Comparison of ENCODE assay signal across 23 cellular contexts in genomic region chr9:128528445-128529160, GRCh38. TPM values are rescaled to one million over a fixed set of nuclear protein-coding genes. Genes with fewer than 3 reads are reported as not detected.
DNase-seq lines count a peak whose midpoint lies in the region; ATAC-seq and TF ChIP-seq lines count a peak whose summit lies in the region.
"Had no signal": no experiment of that assay in that cellular context is flagged by ENCODE, and none has a peak within 500 bp of the region (broad histone marks: within the 10 kb centered on the region; RNA-seq: fewer than 3 reads in every experiment).

No MANE protein-coding gene starts in this region.

- TF ChIP-seq CTCF in brain microvascular endothelial cell (IDR thresholded peaks at IDR 0.05; ENCODE audit: low read depth, low read length, missing control alignments) (no peak), osteoblast (IDR thresholded peaks at IDR 0.05; ENCODE audit: extremely low read depth, low read depth, low read length) (no peak), breast epithelium (IDR thresholded peaks at IDR 0.05) (no peak)

- ATAC-seq in activated naive CD4-positive, alpha-beta T cell treated with anti-CD3 and anti-CD28 coated beads, Interleukin-2, amount 50 U/mL, for 72 hours: no peak
- ATAC-seq: gastrocnemius medialis; lower lobe of right lung; stimulated activated naive CD8-positive, alpha-beta T cell treated with anti-CD3 and anti-CD28 coated beads, Interleukin-15, amount 100 ng/mL, for 72 hours had no signal

- no peaks in the 10 kb centered on the region for H3K9me3 Mint-ChIP-seq in activated naive CD4-positive, alpha-beta T cell treated with anti-CD3 and anti-CD28 coated beads, Interleukin-2, amount 50 U/mL, for 72 hours
- no peaks in the 10 kb centered on the region for H3K9me3 Mint-ChIP-seq in activated naive CD4-positive, alpha-beta T cell treated with anti-CD3 and anti-CD28 coated beads, Interleukin-2, amount 10 ng/mL, durations not matched to agents 7 days and 5 days
- H3K9me3 Mint-ChIP-seq: stimulated activated naive CD8-positive, alpha-beta T cell treated with anti-CD3 and anti-CD28 coated beads, Interleukin-15, amount 100 ng/mL, for 72 hours had no signal

- no peak overlapping the region for H3K4me3 Mint-ChIP-seq in activated naive CD4-positive, alpha-beta T cell treated with anti-CD3 and anti-CD28 coated beads, Interleukin-2, amount 10 ng/mL, durations not matched to agents 7 days and 5 days
- H3K4me3 Mint-ChIP-seq: stimulated activated naive CD8-positive, alpha-beta T cell treated with anti-CD3 and anti-CD28 coated beads, Interleukin-15, amount 100 ng/mL, for 72 hours had no signal

- H4K20me1 ChIP-seq in osteoblast (ENCODE audit: insufficient read depth, low read length): no peaks in the 10 kb centered on the region

- no peak overlapping the region for H3K27ac ChIP-seq in brain microvascular endothelial cell
- peak overlapping the region; percentile 58 for H3K27ac ChIP-seq in osteoblast (ENCODE audit: low read depth, low read length)
- no peak overlapping the region for H3K27ac ChIP-seq in breast epithelium
- H3K27ac ChIP-seq: 22Rv1, adrenal gland, gastrocnemius medialis, lower lobe of right lung, neutrophil, transverse colon had no signal

- H3K27me3 ChIP-seq in brain microvascular endothelial cell (replicated peaks): no peaks in the 10 kb centered on the region
- H3K27me3 ChIP-seq in osteoblast (ENCODE audit: insufficient read depth, low read length): no peaks in the 10 kb centered on the region
- no peaks in the 10 kb centered on the region for H3K27me3 ChIP-seq in breast epithelium
- H3K27me3 ChIP-seq: adrenal gland, gastrocnemius medialis, neutrophil, transverse colon had no signal

- H3K36me3 Mint-ChIP-seq in activated naive CD4-positive, alpha-beta T cell treated with anti-CD3 and anti-CD28 coated beads, Interleukin-2, amount 50 U/mL, for 72 hours: peaks cover 0 to 5% of the 10 kb centered on the region in 2 donors
- peaks cover 46% of the 10 kb centered on the region for H3K36me3 Mint-ChIP-seq in activated naive CD4-positive, alpha-beta T cell treated with anti-CD3 and anti-CD28 coated beads, Interleukin-2, amount 10 ng/mL, durations not matched to agents 7 days and 5 days

- no peak overlapping the region for H3K4me2 ChIP-seq in osteoblast (ENCODE audit: insufficient read depth, low read length)
- H3K4me2 ChIP-seq: SK-N-SH had no signal

- H3K4me1 ChIP-seq in osteoblast (ENCODE audit: insufficient read depth, low read length): peaks cover 6% of the 10 kb centered on the region
- H3K4me1 ChIP-seq in breast epithelium: no peaks in the 10 kb centered on the region
- H3K4me1 ChIP-seq: gastrocnemius medialis, lower lobe of right lung had no signal

- peaks cover 29% of the 10 kb centered on the region for H3K36me3 ChIP-seq in brain microvascular endothelial cell (replicated peaks)
- H3K36me3 ChIP-seq in osteoblast (ENCODE audit: insufficient read depth, low read length): peaks cover 45% of the 10 kb centered on the region
- H3K36me3 ChIP-seq in breast epithelium: no peaks in the 10 kb centered on the region

- H3K27me3 Mint-ChIP-seq in activated naive CD4-positive, alpha-beta T cell treated with anti-CD3 and anti-CD28 coated beads, Interleukin-2, amount 10 ng/mL, durations not matched to agents 7 days and 5 days: no peaks in the 10 kb centered on the region
- H3K27me3 Mint-ChIP-seq: stimulated activated naive CD8-positive, alpha-beta T cell treated with anti-CD3 and anti-CD28 coated beads, Interleukin-15, amount 100 ng/mL, for 72 hours had no signal

- no peak for TF ChIP-seq POLR2A in breast epithelium (IDR thresholded peaks at IDR 0.05)

- H3K27ac Mint-ChIP-seq in activated naive CD4-positive, alpha-beta T cell treated with anti-CD3 and anti-CD28 coated beads, Interleukin-2, amount 50 U/mL, for 72 hours: peak overlapping the region; percentile 60 to 74
- no peak overlapping the region for H3K27ac Mint-ChIP-seq in activated naive CD4-positive, alpha-beta T cell treated with anti-CD3 and anti-CD28 coated beads, Interleukin-2, amount 10 ng/mL, durations not matched to agents 7 days and 5 days

- no peak for DNase-seq in activated naive CD4-positive, alpha-beta T cell treated with anti-CD3 and anti-CD28 coated beads, Interleukin-2, amount 50 U/mL, for 72 hours (ENCODE audit: low spot score in 2 of 2)
- DNase-seq in activated naive CD4-positive, alpha-beta T cell treated with anti-CD3 and anti-CD28 coated beads, Interleukin-2, amount 10 ng/mL, durations not matched to agents 7 days and 5 days: no peak
- DNase-seq in LoVo (ENCODE audit: low spot score) (peak; percentile 42), brain microvascular endothelial cell (peak; percentile 8), osteoblast (ENCODE audit: insufficient read length, low spot score, missing footprints) (peak; percentile 45), iPS-NIHi11 (ENCODE audit: low spot score) (no peak), breast epithelium (ENCODE audit: low spot score in 2 of 2) (no peak), NCI-H82 (lab: John Stamatoyannopoulos, UW) (no peak)
- DNase-seq: activated CD4-positive, alpha-beta T cell treated with anti-CD3 and anti-CD28 coated beads, Interleukin-2, amount 50 U/mL, for 48 hours; activated effector memory CD4-positive, alpha-beta T cell treated with anti-CD3 and anti-CD28 coated beads, Interleukin-2, amount 50 U/mL, for 16 hours; adrenal gland; AML-193; gastrocnemius medialis; hypothalamus; lower lobe of right lung; NCI-H1417; NCI-H2081 treated with DMSO at 0.1 percent for 48 hours; NK-92 treated with Interleukin-12 subunit alpha and Interleukin-12 subunit beta, amount 100 ng/mL, for 24 hours; SK-N-SH; stimulated activated naive CD8-positive, alpha-beta T cell treated with anti-CD3 and anti-CD28 coated beads, Interleukin-15, amount 100 ng/mL, for 72 hours; transverse colon had no signal

- no peak overlapping the region for H2AFZ ChIP-seq in osteoblast (ENCODE audit: low read length)

- no peak overlapping the region for H3K4me3 ChIP-seq in brain microvascular endothelial cell (ENCODE audit: low read depth, low read length)
- no peak overlapping the region for H3K4me3 ChIP-seq in osteoblast (ENCODE audit: insufficient read depth, low read length)
- H3K4me3 ChIP-seq in breast epithelium: no peak overlapping the region
- H3K4me3 ChIP-seq: adrenal gland, gastrocnemius medialis, lower lobe of right lung, transverse colon had no signal

- CTCF ChIA-PET in activated naive CD4-positive, alpha-beta T cell treated with anti-CD3 and anti-CD28 coated beads, Interleukin-2, amount 10 ng/mL, durations not matched to agents 7 days and 5 days (lab: Charles Lee): interaction anchor here (1.1 kb wide), 1 partner anchor 90 kb away, joined by 3 read pairs; no protein-coding TSS in a partner anchor

- H3K9me3 ChIP-seq in osteoblast (ENCODE audit: low read depth, low read length) (no peaks in the 10 kb centered on the region), breast epithelium (no peaks in the 10 kb centered on the region)
- H3K9me3 ChIP-seq: adrenal gland, gastrocnemius medialis, lower lobe of right lung, neutrophil, SK-N-SH, transverse colon had no signal

- H3K79me2 ChIP-seq in osteoblast (ENCODE audit: insufficient read depth, low read length): no peaks in the 10 kb centered on the region

- in situ Hi-C loops in brain microvascular endothelial cell (cut with HindIII; ENCODE audit: low pct_ligation_motif_present, low sequenced_read_pairs): no loop called here

- peaks cover 2% of the 10 kb centered on the region for H3K4me1 Mint-ChIP-seq in activated naive CD4-positive, alpha-beta T cell treated with anti-CD3 and anti-CD28 coated beads, Interleukin-2, amount 10 ng/mL, durations not matched to agents 7 days and 5 days
- H3K4me1 Mint-ChIP-seq: stimulated activated naive CD8-positive, alpha-beta T cell treated with anti-CD3 and anti-CD28 coated beads, Interleukin-15, amount 100 ng/mL, for 72 hours had no signal

- intact Hi-C loops in breast epithelium (cut with DNase I; ENCODE audit: low total_unique reads): no loop called here

RNA-seq across cellular contexts. Expression of gene SPTAN1, which starts 23.8 kb away (rescaled TPM):
- 100 to 1,000 TPM; 242 to 278 TPM for total RNA-seq in activated naive CD4-positive, alpha-beta T cell treated with anti-CD3 and anti-CD28 coated beads, Interleukin-2, amount 50 U/mL, for 72 hours
- total RNA-seq in osteoblast (324 and 354 TPM in 2 replicates), breast epithelium (100 to 1,000 TPM; 217 to 264 (median 254) TPM)

RNA-seq across cellular contexts. Expression of gene GLE1, which starts 24.1 kb away (rescaled TPM):
- 10 to 100 TPM; 51.4 to 57.0 TPM for total RNA-seq in activated naive CD4-positive, alpha-beta T cell treated with anti-CD3 and anti-CD28 coated beads, Interleukin-2, amount 50 U/mL, for 72 hours
- total RNA-seq in osteoblast: 17.1 and 19.2 TPM in 2 replicates
- 10 to 100 TPM; 22.9 to 31.9 (median 26.7) TPM for total RNA-seq in breast epithelium

Comparison
In these comparisons a context has a peak if more than half of its experiments do, and no peak if none do; other contexts are left out.
1. DNase-seq: peak in LoVo (single experiment), brain microvascular endothelial cell (single experiment) and osteoblast (single experiment); none in activated naive CD4-positive, alpha-beta T cell treated with anti-CD3 and anti-CD28 coated beads, Interleukin-2, amount 50 U/mL, for 72 hours (0 of 2), activated naive CD4-positive, alpha-beta T cell treated with anti-CD3 and anti-CD28 coated beads, Interleukin-2, amount 10 ng/mL, durations not matched to agents 7 days and 5 days (single experiment), iPS-NIHi11 (single experiment), breast epithelium (0 of 2) and NCI-H82 (single experiment).